Comparison of ENCODE assay signal across 8 cellular contexts in genomic region chr19:1884291-1884718, GRCh38. TPM values are rescaled to one million over a fixed set of nuclear protein-coding genes. Genes with fewer than 3 reads are reported as not detected.
A peak's percentile ranks its signal among the peaks of the same experiment; 100 is the strongest.
DNase-seq lines count a peak whose midpoint lies in the region; ATAC-seq and TF ChIP-seq lines count a peak whose summit lies in the region.

No MANE protein-coding gene starts in this region.

- H3K4me1 Mint-ChIP-seq in T-helper 2 cell treated with Interferon-gamma antibody and Interleukin-4, amounts not matched to agents 5 μg/mL and 100 μg/mL, for 36 hours (ENCODE audit: low read depth) = peaks cover 30% of the 10 kb centered on the region

- peaks cover 26% of the 10 kb centered on the region for H3K79me2 ChIP-seq in parathyroid adenoma

- no peak for ATAC-seq in HG03095 (IDR thresholded peaks at IDR 0.05; ENCODE audit: unreplicated experiment)

- no peaks in the 10 kb centered on the region for H3K36me3 ChIP-seq in parathyroid adenoma (ENCODE audit: control insufficient read depth, insufficient read depth, low read length)

- H2AFZ ChIP-seq in parathyroid adenoma = no peak overlapping the region

- peak overlapping the region; percentile 64 for H3K4me3 ChIP-seq in parathyroid adenoma (ENCODE audit: low read depth, low read length)

- TF ChIP-seq CTCF in parathyroid adenoma (IDR thresholded peaks at IDR 0.05) = no peak

- DNase-seq in G401 (ENCODE audit: low spot score) = peak; percentile 17
- no peak for DNase-seq in T-helper 2 cell treated with Interferon-gamma antibody and Interleukin-4, amounts not matched to agents 5 μg/mL and 100 μg/mL, for 36 hours (ENCODE audit: low spot score)
- DNase-seq in epidermal melanocyte (ENCODE audit: insufficient read length, low spot score) = peak; percentile 16
- DNase-seq in SW480 (ENCODE audit: low spot score) = no peak
- DNase-seq in GM03348 (ENCODE audit: low spot score) = no peak
- DNase-seq in putamen (ENCODE audit: low spot score) = no peak

- in situ Hi-C loops in G401 (cut with HindIII; ENCODE audit: low sequenced_read_pairs) = no loop called here

- H3K27ac ChIP-seq in parathyroid adenoma = peak overlapping the region; percentile 64

- H3K27me3 Mint-ChIP-seq in T-helper 2 cell treated with Interferon-gamma antibody and Interleukin-4, amounts not matched to agents 5 μg/mL and 100 μg/mL, for 36 hours (ENCODE audit: low read depth) = no peaks in the 10 kb centered on the region

- no peaks in the 10 kb centered on the region for H3K27me3 ChIP-seq in parathyroid adenoma (ENCODE audit: control insufficient read depth, insufficient read depth, low read length)

- H3K9me3 Mint-ChIP-seq in T-helper 2 cell treated with Interferon-gamma antibody and Interleukin-4, amounts not matched to agents 5 μg/mL and 100 μg/mL, for 36 hours = no peaks in the 10 kb centered on the region

- H3K9me3 ChIP-seq in parathyroid adenoma (ENCODE audit: control insufficient read depth, low read length) = no peaks in the 10 kb centered on the region

- H3K27ac Mint-ChIP-seq in T-helper 2 cell treated with Interferon-gamma antibody and Interleukin-4, amounts not matched to agents 5 μg/mL and 100 μg/mL, for 36 hours = peak overlapping the region; percentile 98

- H3K36me3 Mint-ChIP-seq in T-helper 2 cell treated with Interferon-gamma antibody and Interleukin-4, amounts not matched to agents 5 μg/mL and 100 μg/mL, for 36 hours (ENCODE audit: low read depth) = peaks cover 26% of the 10 kb centered on the region

- H3K4me2 ChIP-seq in parathyroid adenoma (ENCODE audit: low read length) = peak overlapping the region; percentile 70

- H3K4me1 ChIP-seq in parathyroid adenoma = peaks cover 6% of the 10 kb centered on the region

- H3K9ac ChIP-seq in parathyroid adenoma = no peak overlapping the region

- H3K4me3 Mint-ChIP-seq in T-helper 2 cell treated with Interferon-gamma antibody and Interleukin-4, amounts not matched to agents 5 μg/mL and 100 μg/mL, for 36 hours = peak overlapping the region; percentile 98

RNA-seq across cellular contexts. Expression of gene ABHD17A, which starts 1.0 kb away (rescaled TPM):
- total RNA-seq in G401 (2014; rRNA removed; shearing (Covaris generic)) = 94.4 and 130 TPM in 2 replicates

RNA-seq across cellular contexts. Expression of gene ADAT3, which starts 20.9 kb away (rescaled TPM):
- total RNA-seq in G401 (2014; rRNA removed; shearing (Covaris generic)) = 8.6 and 13.5 TPM in 2 replicates

RNA-seq across cellular contexts. Expression of gene SCAMP4, which starts 20.9 kb away (rescaled TPM):
- total RNA-seq in G401 (2014; rRNA removed; shearing (Covaris generic)) = 45.9 and 70.6 TPM in 2 replicates

RNA-seq across cellular contexts. Expression of gene KLF16, which starts 20.9 kb away (rescaled TPM):
- 27.9 and 29.2 TPM in 2 replicates for total RNA-seq in G401 (2014; rRNA removed; shearing (Covaris generic))

RNA-seq across cellular contexts. Expression of gene REXO1, which starts 36.0 kb away (rescaled TPM):
- 7.8 and 10.7 TPM in 2 replicates for total RNA-seq in G401 (2014; rRNA removed; shearing (Covaris generic))

Comparison
In these comparisons a context has a peak if more than half of its experiments do, and no peak if none do; other contexts are left out.
1. DNase-seq: peak in G401 (single experiment) and epidermal melanocyte (single experiment); none in T-helper 2 cell treated with Interferon-gamma antibody and Interleukin-4, amounts not matched to agents 5 μg/mL and 100 μg/mL, for 36 hours (single experiment), SW480 (single experiment), GM03348 (single experiment) and putamen (single experiment).